In genomic region chr6:122098091-122098769, GRCh38 we compare ENCODE assay signal across 18 cellular contexts.
"Had no signal": no experiment of that assay in that cellular context is flagged by ENCODE, and none has a peak within 500 bp of the region (broad histone marks: within the 10 kb centered on the region; RNA-seq: fewer than 3 reads in every experiment).

No MANE protein-coding gene starts in this region.

- H3K4me3 ChIP-seq: dorsolateral prefrontal cortex, sigmoid colon, stomach, upper lobe of left lung had no signal

- ATAC-seq: activated T-helper 17 cell treated with anti-CD3 and anti-CD28 coated beads, Interleukin-2, amount 50 U/mL, for 72 hours; naive thymus-derived CD8-positive, alpha-beta T cell; stimulated activated effector memory CD8-positive, alpha-beta T cell treated with anti-CD3 and anti-CD28 coated beads, Interleukin-12 subunit alpha, Interleukin-12 subunit beta, amount 100 ng/mL, for 72 hours had no signal

- DNase-seq: activated B cell treated with CpG ODN at 0.5 μM for 24 hours; activated CD4-positive, alpha-beta memory T cell treated with anti-CD3 and anti-CD28 coated beads, Interleukin-2, amount 10 ng/mL, durations not matched to agents 7 days and 5 days; activated CD4-positive, alpha-beta T cell treated with anti-CD3 and anti-CD28 coated beads for 48 hours; activated naive CD4-positive, alpha-beta T cell; activated naive CD8-positive, alpha-beta T cell treated with anti-CD3 and anti-CD28 coated beads for 36 hours; activated T-cell treated with anti-CD3 and anti-CD28 coated beads, Interleukin-2, amount 50 U/mL, for 1 hour; anterior cingulate cortex; brain microvascular endothelial cell; central memory CD4-positive, alpha-beta T cell; dorsolateral prefrontal cortex; endodermal cell; naive thymus-derived CD8-positive, alpha-beta T cell; sigmoid colon; stimulated activated CD4-positive, alpha-beta T cell treated with anti-CD3 and anti-CD28 coated beads, Interleukin-4, amount 100 ng/mL, for 24 hours; stomach; upper lobe of left lung had no signal
